In genomic region chr6:45645302-45645701, GRCh38 we compare ENCODE assay signal across 20 cellular contexts.
A peak's percentile ranks its signal among the peaks of the same experiment; 100 is the strongest.
DNase-seq lines count a peak whose midpoint lies in the region; ATAC-seq and TF ChIP-seq lines count a peak whose summit lies in the region.
"Had no signal": no experiment of that assay in that cellular context is flagged by ENCODE, and none has a peak within 500 bp of the region (broad histone marks: within the 10 kb centered on the region; RNA-seq: fewer than 3 reads in every experiment).

No MANE protein-coding gene starts in this region.

- intact Hi-C loops in heart left ventricle (cut with DNase I): no loop called here

- DNase-seq in activated T-cell treated with anti-CD3 and anti-CD28 coated beads, Interleukin-2, amount 50 U/mL, for 4 hours: no peak
- DNase-seq in activated T-cell treated with anti-CD3 and anti-CD28 coated beads, Interleukin-2, amount 50 U/mL, for 1 hour: no peak
- DNase-seq in NCI-H2196 (lab: John Stamatoyannopoulos, UW; ENCODE audit: unreplicated experiment) (no peak), heart left ventricle (no peak), chondrocyte (ENCODE audit: low spot score) (no peak)
- DNase-seq: activated CD8-positive, alpha-beta memory T cell treated with anti-CD3 and anti-CD28 coated beads for 24 hours; activated gamma-delta T cell treated with Interleukin-2 at 50 U/mL for 16 hours; C1 segment of cervical spinal cord; DMS 273 treated with DMSO at 0.1 percent for 48 hours; endodermal cell; NCI-H187; right cardiac atrium; stimulated activated CD4-positive, alpha-beta T cell treated with anti-CD3 and anti-CD28 coated beads, Interleukin-15, amount 100 ng/mL, for 24 hours; stomach; SW 1271 had no signal

- no peaks in the 10 kb centered on the region for H3K9me3 Mint-ChIP-seq in activated T-cell treated with anti-CD3 and anti-CD28 coated beads, Interleukin-2, amount 50 U/mL, for 4 hours
- H3K9me3 Mint-ChIP-seq in stimulated activated memory B cell treated with anti-CD40 and anti-IgM and Interleukin-4, amounts not matched to agents 10 μg/mL and 1 μg/mL and 100 μg/mL, for 72 hours: no peaks in the 10 kb centered on the region
- H3K9me3 Mint-ChIP-seq in chondrocyte (ENCODE audit: low read depth): no peaks in the 10 kb centered on the region
- H3K9me3 Mint-ChIP-seq: endodermal cell had no signal

- H3K9me3 ChIP-seq in heart left ventricle: no peaks in the 10 kb centered on the region
- H3K9me3 ChIP-seq: ascending aorta, stomach had no signal

- no peak overlapping the region for H3K4me3 Mint-ChIP-seq in activated T-cell treated with anti-CD3 and anti-CD28 coated beads, Interleukin-2, amount 50 U/mL, for 4 hours
- no peak overlapping the region for H3K4me3 Mint-ChIP-seq in stimulated activated memory B cell treated with anti-CD40 and anti-IgM and Interleukin-4, amounts not matched to agents 10 μg/mL and 1 μg/mL and 100 μg/mL, for 72 hours
- no peak overlapping the region for H3K4me3 Mint-ChIP-seq in chondrocyte (ENCODE audit: unreplicated experiment)
- H3K4me3 Mint-ChIP-seq: endodermal cell had no signal

- peak; percentile 72 to 81 for ATAC-seq in activated T-cell treated with anti-CD3 and anti-CD28 coated beads, Interleukin-2, amount 50 U/mL, for 4 hours
- ATAC-seq in GM21515 (IDR thresholded peaks at IDR 0.05; ENCODE audit: unreplicated experiment) (peak; percentile 58), HG03432 (IDR thresholded peaks at IDR 0.05; ENCODE audit: unreplicated experiment) (peak; percentile 55), heart left ventricle (no peak)
- ATAC-seq in stimulated activated memory B cell treated with anti-CD40 and anti-IgM and Interleukin-4, amounts not matched to agents 10 μg/mL and 1 μg/mL and 100 μg/mL, for 72 hours: no peak
- ATAC-seq: right cardiac atrium had no signal

- peak overlapping the region; percentile 51 for H3K27ac Mint-ChIP-seq in stimulated activated memory B cell treated with anti-CD40 and anti-IgM and Interleukin-4, amounts not matched to agents 10 μg/mL and 1 μg/mL and 100 μg/mL, for 72 hours
- H3K27ac Mint-ChIP-seq in chondrocyte (ENCODE audit: unreplicated experiment): no peak overlapping the region
- H3K27ac Mint-ChIP-seq: endodermal cell had no signal

- H3K4me3 ChIP-seq in heart left ventricle: no peak overlapping the region
- H3K4me3 ChIP-seq: ascending aorta, stomach had no signal

- H3K36me3 Mint-ChIP-seq in activated T-cell treated with anti-CD3 and anti-CD28 coated beads, Interleukin-2, amount 50 U/mL, for 4 hours (ENCODE audit: insufficient read depth): no peaks in the 10 kb centered on the region
- no peaks in the 10 kb centered on the region for H3K36me3 Mint-ChIP-seq in stimulated activated memory B cell treated with anti-CD40 and anti-IgM and Interleukin-4, amounts not matched to agents 10 μg/mL and 1 μg/mL and 100 μg/mL, for 72 hours
- H3K36me3 Mint-ChIP-seq in chondrocyte (ENCODE audit: low read depth): peaks cover 2% of the 10 kb centered on the region

- no peaks in the 10 kb centered on the region for H3K27me3 Mint-ChIP-seq in activated T-cell treated with anti-CD3 and anti-CD28 coated beads, Interleukin-2, amount 50 U/mL, for 4 hours (ENCODE audit: low read depth)
- H3K27me3 Mint-ChIP-seq in stimulated activated memory B cell treated with anti-CD40 and anti-IgM and Interleukin-4, amounts not matched to agents 10 μg/mL and 1 μg/mL and 100 μg/mL, for 72 hours: no peaks in the 10 kb centered on the region
- H3K27me3 Mint-ChIP-seq in chondrocyte (ENCODE audit: low read depth): no peaks in the 10 kb centered on the region

- TF ChIP-seq POLR2A in heart left ventricle (IDR thresholded peaks at IDR 0.05): no peak

- peaks cover 17% of the 10 kb centered on the region for H3K4me1 Mint-ChIP-seq in activated T-cell treated with anti-CD3 and anti-CD28 coated beads, Interleukin-2, amount 50 U/mL, for 4 hours (ENCODE audit: low read depth)
- H3K4me1 Mint-ChIP-seq in stimulated activated memory B cell treated with anti-CD40 and anti-IgM and Interleukin-4, amounts not matched to agents 10 μg/mL and 1 μg/mL and 100 μg/mL, for 72 hours: peaks cover 30% of the 10 kb centered on the region
- H3K4me1 Mint-ChIP-seq in chondrocyte (ENCODE audit: low read depth): peaks cover 40% of the 10 kb centered on the region

- no peak for TF ChIP-seq CTCF in heart left ventricle (IDR thresholded peaks at IDR 0.05)
- no peak for TF ChIP-seq CTCF in chondrocyte (IDR thresholded peaks at IDR 0.05)

- H3K36me3 ChIP-seq in heart left ventricle: no peaks in the 10 kb centered on the region
- H3K36me3 ChIP-seq: ascending aorta, stomach had no signal

- 82 to 89% (median 84%) methylated on average over 3 of the region's 3 CpGs for WGBS in heart left ventricle, 4 donors

- no peak overlapping the region for H3K27ac ChIP-seq in heart left ventricle
- H3K27ac ChIP-seq: ascending aorta, HL-60, stomach had no signal

- H3K4me1 ChIP-seq in heart left ventricle: peaks cover 0 to 11% (median 0%) of the 10 kb centered on the region in 12 donors
- H3K4me1 ChIP-seq: ascending aorta, stomach had no signal

- peaks cover 0 to 9% (median 0%) of the 10 kb centered on the region in 9 donors for H3K27me3 ChIP-seq in heart left ventricle
- H3K27me3 ChIP-seq: ascending aorta had no signal

Comparison
In these comparisons a context has a peak if more than half of its experiments do, and no peak if none do; other contexts are left out.
1. ATAC-seq: peak in activated T-cell treated with anti-CD3 and anti-CD28 coated beads, Interleukin-2, amount 50 U/mL, for 4 hours (2 of 2), GM21515 (single experiment) and HG03432 (single experiment); none in stimulated activated memory B cell treated with anti-CD40 and anti-IgM and Interleukin-4, amounts not matched to agents 10 μg/mL and 1 μg/mL and 100 μg/mL, for 72 hours (single experiment) and heart left ventricle (0 of 4).